ENCODE assay signal across 16 cellular contexts in the genomic region with DNA sequence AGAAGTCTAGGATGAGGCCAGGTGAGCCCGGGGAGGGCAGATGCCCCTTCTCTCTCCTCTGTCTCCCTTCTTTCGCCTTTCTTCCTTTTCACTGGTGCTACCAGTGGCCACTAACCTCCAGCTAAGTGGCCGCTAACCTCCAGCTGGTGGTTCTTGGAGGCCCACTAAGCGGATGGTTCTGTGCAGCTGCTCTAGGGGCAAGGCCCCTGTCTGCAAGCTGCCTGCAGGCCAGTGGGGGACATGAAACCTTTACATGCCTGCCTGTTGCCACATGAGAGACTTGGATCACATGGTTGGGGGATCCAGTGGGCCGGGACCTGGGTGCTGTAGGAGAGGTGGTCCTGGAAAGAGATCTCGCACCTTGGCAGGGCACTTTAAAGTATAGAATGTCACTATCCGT.
"Had no signal": no experiment of that assay in that cellular context is flagged by ENCODE, and none has a peak within 500 bp of the region (broad histone marks: within the 10 kb centered on the region; RNA-seq: fewer than 3 reads in every experiment).

No MANE protein-coding gene starts in this region.

- H3K4me3 Mint-ChIP-seq: endodermal cell; stimulated activated naive B cell treated with anti-CD40 and anti-IgM and Interleukin-4, amounts not matched to agents 10 μg/mL and 1 μg/mL and 100 μg/mL, for 72 hours; T-helper 1 cell treated with Interleukin-12 subunit alpha and Interleukin-12 subunit beta and Interleukin-4 antibody, amounts not matched to agents 30 μg/mL and 1 μg/mL, for 36 hours had no signal

- H3K27ac Mint-ChIP-seq: T-helper 1 cell treated with Interleukin-12 subunit alpha and Interleukin-12 subunit beta and Interleukin-4 antibody, amounts not matched to agents 30 μg/mL and 1 μg/mL, for 36 hours had no signal

- DNase-seq: activated CD4-positive, alpha-beta T cell treated with anti-CD3 and anti-CD28 coated beads, Interleukin-2, amount 50 U/mL, for 48 hours; activated CD4-positive, CD25-positive, alpha-beta regulatory T cell; activated CD8-positive, alpha-beta memory T cell treated with anti-CD3 and anti-CD28 coated beads, Interleukin-2, amount 50 U/mL, for 4 hours; activated effector memory CD4-positive, alpha-beta T cell treated with Interleukin-2 at 50 U/mL for 16 hours; central memory CD4-positive, alpha-beta T cell; dermis blood vessel endothelial cell; endodermal cell; hypothalamus; kidney glomerular epithelial cell; naive B cell; right cardiac atrium; Right ventricle myocardium superior; small intestine; stimulated activated naive B cell treated with anti-CD40 and anti-IgM and Interleukin-4, amounts not matched to agents 10 μg/mL and 1 μg/mL and 100 μg/mL, for 72 hours had no signal

- H3K27me3 Mint-ChIP-seq: naive B cell; stimulated activated naive B cell treated with anti-CD40 and anti-IgM and Interleukin-4, amounts not matched to agents 10 μg/mL and 1 μg/mL and 100 μg/mL, for 72 hours had no signal

- H3K4me1 Mint-ChIP-seq: naive B cell had no signal

- H3K9me3 Mint-ChIP-seq: endodermal cell; naive B cell; stimulated activated naive B cell treated with anti-CD40 and anti-IgM and Interleukin-4, amounts not matched to agents 10 μg/mL and 1 μg/mL and 100 μg/mL, for 72 hours; T-helper 1 cell treated with Interleukin-12 subunit alpha and Interleukin-12 subunit beta and Interleukin-4 antibody, amounts not matched to agents 30 μg/mL and 1 μg/mL, for 36 hours had no signal

- ATAC-seq: right cardiac atrium; SK-N-SH treated with all-trans-retinoic acid at 6 μM for 48 hours; stimulated activated naive B cell treated with anti-CD40 and anti-IgM and Interleukin-4, amounts not matched to agents 10 μg/mL and 1 μg/mL and 100 μg/mL, for 72 hours had no signal
